1 cellular context compared by ENCODE assay signal in genomic region chr11:126080206-126080941, GRCh38.
TF ChIP-seq lines count a peak whose summit lies in the region.

No MANE protein-coding gene starts in this region.

TF ChIP-seq in H1, 55 proteins besides CTCF, POLR2A, EP300 and RAD21:
- TF ChIP-seq POLR2AphosphoS5 (IDR thresholded peaks at IDR 0.05; ENCODE audit: low read depth, low read length) (no peak), KDM5A (IDR thresholded peaks at IDR 0.05; ENCODE audit: low read length) (no peak), JUND (IDR thresholded peaks at IDR 0.05; ENCODE audit: low read length) (peak; percentile 5; the same call in 1 of the 2 replicates), HDAC6 (IDR thresholded peaks at IDR 0.05; ENCODE audit: low read depth, low read length) (no peak), SUZ12 (IDR thresholded peaks at IDR 0.05; ENCODE audit: low read length) (no peak), GABPA (IDR thresholded peaks at IDR 0.05; ENCODE audit: borderline replicate concordance, insufficient read depth, low read length) (no peak), GTF2F1 (IDR thresholded peaks at IDR 0.05; ENCODE audit: borderline replicate concordance, low read depth, low read length) (no peak), CEBPB (IDR thresholded peaks at IDR 0.05; ENCODE audit: low read depth, low read length) (no peak)
